1 cellular context compared by ENCODE assay signal in the genomic region with DNA sequence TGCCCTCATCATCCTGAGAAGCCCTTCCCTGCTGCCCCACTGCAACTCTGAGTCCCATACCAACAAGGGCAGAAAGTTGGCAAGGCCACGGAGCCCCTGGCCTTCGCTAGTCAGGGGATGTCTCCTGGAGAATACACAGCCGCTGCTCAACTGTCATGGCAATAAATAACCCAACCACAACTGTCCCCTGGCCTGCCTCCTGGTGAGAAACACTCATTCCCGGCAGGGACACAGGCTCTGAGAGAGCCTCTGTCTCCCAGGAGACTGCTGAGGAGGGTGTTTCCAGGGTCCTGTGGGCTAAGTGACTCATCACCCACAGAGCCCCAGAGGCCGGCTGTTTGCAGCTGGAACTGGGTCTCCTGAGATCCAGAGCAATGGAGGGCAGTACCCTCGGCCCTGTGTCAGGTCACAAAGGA.
A peak's percentile ranks its signal among the peaks of the same experiment; 100 is the strongest.
TF ChIP-seq lines count a peak whose summit lies in the region.

No MANE protein-coding gene starts in this region.

TF ChIP-seq in GM12878, 131 proteins besides CTCF, POLR2A, EP300 and RAD21 (continued from another document and continues in another):
- TF ChIP-seq, protein P1, sequence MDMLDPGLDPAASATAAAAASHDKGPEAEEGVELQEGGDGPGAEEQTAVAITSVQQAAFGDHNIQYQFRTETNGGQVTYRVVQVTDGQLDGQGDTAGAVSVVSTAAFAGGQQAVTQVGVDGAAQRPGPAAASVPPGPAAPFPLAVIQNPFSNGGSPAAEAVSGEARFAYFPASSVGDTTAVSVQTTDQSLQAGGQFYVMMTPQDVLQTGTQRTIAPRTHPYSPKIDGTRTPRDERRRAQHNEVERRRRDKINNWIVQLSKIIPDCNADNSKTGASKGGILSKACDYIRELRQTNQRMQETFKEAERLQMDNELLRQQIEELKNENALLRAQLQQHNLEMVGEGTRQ (IDR thresholded peaks at IDR 0.05; ENCODE audit: borderline replicate concordance, low read depth, low read length) = no peak
- TF ChIP-seq POU2F2 (IDR thresholded peaks at IDR 0.05; ENCODE audit: borderline replicate concordance, low read depth, low read length) (no peak), JUND (IDR thresholded peaks at IDR 0.05; ENCODE audit: low read depth, low read length) (no peak; the same call in 1 of the 2 replicates), BMI1 (IDR thresholded peaks at IDR 0.05; ENCODE audit: borderline replicate concordance) (no peak), BCL11A (IDR thresholded peaks at IDR 0.05; ENCODE audit: low read depth, low read length) (peak; percentile 74), ZSCAN29 (IDR thresholded peaks at IDR 0.05) (no peak), ASH2L (IDR thresholded peaks at IDR 0.05; ENCODE audit: borderline replicate concordance, low read depth) (no peak), PML (IDR thresholded peaks at IDR 0.05; ENCODE audit: low read length) (no peak), SIX5 (IDR thresholded peaks at IDR 0.05; ENCODE audit: low read depth, low read length, severe bottlenecking) (no peak), STAT3 (IDR thresholded peaks at IDR 0.05; ENCODE audit: low read depth, low read length) (no peak), CHD2 (IDR thresholded peaks at IDR 0.05; ENCODE audit: borderline replicate concordance, low read depth, low read length) (no peak), RFX5 (IDR thresholded peaks at IDR 0.05; ENCODE audit: low read depth, low read length) (no peak), ZNF217 (IDR thresholded peaks at IDR 0.05) (no peak), DPF2 (IDR thresholded peaks at IDR 0.05) (peak; percentile 83; the same call in 1 of the 2 replicates), KDM1A (IDR thresholded peaks at IDR 0.05; ENCODE audit: borderline replicate concordance) (no peak), SREBF1 (IDR thresholded peaks at IDR 0.05; ENCODE audit: low read length) (no peak), IKZF2 (IDR thresholded peaks at IDR 0.05) (peak; percentile 66 to 76), ATF7 (IDR thresholded peaks at IDR 0.05; ENCODE audit: low read depth) (peak; percentile 16; the same call in 1 of the 2 replicates), TBL1XR1 (IDR thresholded peaks at IDR 0.05; ENCODE audit: low read depth, low read length) (no peak), SMAD1 (IDR thresholded peaks at IDR 0.05; ENCODE audit: low read depth, partially characterized antibody) (no peak), JUNB (IDR thresholded peaks at IDR 0.05) (no peak), TCF12 (IDR thresholded peaks at IDR 0.05; ENCODE audit: low read depth, low read length) (peak; percentile 90), IKZF1 (conservative IDR thresholded peaks at IDR 0.05) (peak; percentile 85), MTA3 (IDR thresholded peaks at IDR 0.05; ENCODE audit: borderline replicate concordance, low read length) (no peak), NFYA (IDR thresholded peaks at IDR 0.05; ENCODE audit: borderline replicate concordance, low read depth, low read length) (no peak), LARP7 (IDR thresholded peaks at IDR 0.05) (no peak)
- TF ChIP-seq, protein P2, sequence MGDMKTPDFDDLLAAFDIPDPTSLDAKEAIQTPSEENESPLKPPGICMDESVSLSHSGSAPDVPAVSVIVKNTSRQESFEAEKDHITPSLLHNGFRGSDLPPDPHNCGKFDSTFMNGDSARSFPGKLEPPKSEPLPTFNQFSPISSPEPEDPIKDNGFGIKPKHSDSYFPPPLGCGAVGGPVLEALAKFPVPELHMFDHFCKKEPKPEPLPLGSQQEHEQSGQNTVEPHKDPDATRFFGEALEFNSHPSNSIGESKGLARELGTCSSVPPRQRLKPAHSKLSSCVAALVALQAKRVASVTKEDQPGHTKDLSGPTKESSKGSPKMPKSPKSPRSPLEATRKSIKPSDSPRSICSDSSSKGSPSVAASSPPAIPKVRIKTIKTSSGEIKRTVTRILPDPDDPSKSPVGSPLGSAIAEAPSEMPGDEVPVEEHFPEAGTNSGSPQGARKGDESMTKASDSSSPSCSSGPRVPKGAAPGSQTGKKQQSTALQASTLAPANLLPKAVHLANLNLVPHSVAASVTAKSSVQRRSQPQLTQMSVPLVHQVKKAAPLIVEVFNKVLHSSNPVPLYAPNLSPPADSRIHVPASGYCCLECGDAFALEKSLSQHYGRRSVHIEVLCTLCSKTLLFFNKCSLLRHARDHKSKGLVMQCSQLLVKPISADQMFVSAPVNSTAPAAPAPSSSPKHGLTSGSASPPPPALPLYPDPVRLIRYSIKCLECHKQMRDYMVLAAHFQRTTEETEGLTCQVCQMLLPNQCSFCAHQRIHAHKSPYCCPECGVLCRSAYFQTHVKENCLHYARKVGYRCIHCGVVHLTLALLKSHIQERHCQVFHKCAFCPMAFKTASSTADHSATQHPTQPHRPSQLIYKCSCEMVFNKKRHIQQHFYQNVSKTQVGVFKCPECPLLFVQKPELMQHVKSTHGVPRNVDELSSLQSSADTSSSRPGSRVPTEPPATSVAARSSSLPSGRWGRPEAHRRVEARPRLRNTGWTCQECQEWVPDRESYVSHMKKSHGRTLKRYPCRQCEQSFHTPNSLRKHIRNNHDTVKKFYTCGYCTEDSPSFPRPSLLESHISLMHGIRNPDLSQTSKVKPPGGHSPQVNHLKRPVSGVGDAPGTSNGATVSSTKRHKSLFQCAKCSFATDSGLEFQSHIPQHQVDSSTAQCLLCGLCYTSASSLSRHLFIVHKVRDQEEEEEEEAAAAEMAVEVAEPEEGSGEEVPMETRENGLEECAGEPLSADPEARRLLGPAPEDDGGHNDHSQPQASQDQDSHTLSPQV (IDR thresholded peaks at IDR 0.05) = no peak
- TF ChIP-seq, protein P3, sequence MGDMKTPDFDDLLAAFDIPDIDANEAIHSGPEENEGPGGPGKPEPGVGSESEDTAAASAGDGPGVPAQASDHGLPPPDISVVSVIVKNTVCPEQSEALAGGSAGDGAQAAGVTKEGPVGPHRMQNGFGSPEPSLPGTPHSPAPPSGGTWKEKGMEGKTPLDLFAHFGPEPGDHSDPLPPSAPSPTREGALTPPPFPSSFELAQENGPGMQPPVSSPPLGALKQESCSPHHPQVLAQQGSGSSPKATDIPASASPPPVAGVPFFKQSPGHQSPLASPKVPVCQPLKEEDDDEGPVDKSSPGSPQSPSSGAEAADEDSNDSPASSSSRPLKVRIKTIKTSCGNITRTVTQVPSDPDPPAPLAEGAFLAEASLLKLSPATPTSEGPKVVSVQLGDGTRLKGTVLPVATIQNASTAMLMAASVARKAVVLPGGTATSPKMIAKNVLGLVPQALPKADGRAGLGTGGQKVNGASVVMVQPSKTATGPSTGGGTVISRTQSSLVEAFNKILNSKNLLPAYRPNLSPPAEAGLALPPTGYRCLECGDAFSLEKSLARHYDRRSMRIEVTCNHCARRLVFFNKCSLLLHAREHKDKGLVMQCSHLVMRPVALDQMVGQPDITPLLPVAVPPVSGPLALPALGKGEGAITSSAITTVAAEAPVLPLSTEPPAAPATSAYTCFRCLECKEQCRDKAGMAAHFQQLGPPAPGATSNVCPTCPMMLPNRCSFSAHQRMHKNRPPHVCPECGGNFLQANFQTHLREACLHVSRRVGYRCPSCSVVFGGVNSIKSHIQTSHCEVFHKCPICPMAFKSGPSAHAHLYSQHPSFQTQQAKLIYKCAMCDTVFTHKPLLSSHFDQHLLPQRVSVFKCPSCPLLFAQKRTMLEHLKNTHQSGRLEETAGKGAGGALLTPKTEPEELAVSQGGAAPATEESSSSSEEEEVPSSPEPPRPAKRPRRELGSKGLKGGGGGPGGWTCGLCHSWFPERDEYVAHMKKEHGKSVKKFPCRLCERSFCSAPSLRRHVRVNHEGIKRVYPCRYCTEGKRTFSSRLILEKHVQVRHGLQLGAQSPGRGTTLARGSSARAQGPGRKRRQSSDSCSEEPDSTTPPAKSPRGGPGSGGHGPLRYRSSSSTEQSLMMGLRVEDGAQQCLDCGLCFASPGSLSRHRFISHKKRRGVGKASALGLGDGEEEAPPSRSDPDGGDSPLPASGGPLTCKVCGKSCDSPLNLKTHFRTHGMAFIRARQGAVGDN (IDR thresholded peaks at IDR 0.05) = 0 out of 2 replicates have a peak, but pooled peaks have one; percentile 28
- TF ChIP-seq, protein P4, sequence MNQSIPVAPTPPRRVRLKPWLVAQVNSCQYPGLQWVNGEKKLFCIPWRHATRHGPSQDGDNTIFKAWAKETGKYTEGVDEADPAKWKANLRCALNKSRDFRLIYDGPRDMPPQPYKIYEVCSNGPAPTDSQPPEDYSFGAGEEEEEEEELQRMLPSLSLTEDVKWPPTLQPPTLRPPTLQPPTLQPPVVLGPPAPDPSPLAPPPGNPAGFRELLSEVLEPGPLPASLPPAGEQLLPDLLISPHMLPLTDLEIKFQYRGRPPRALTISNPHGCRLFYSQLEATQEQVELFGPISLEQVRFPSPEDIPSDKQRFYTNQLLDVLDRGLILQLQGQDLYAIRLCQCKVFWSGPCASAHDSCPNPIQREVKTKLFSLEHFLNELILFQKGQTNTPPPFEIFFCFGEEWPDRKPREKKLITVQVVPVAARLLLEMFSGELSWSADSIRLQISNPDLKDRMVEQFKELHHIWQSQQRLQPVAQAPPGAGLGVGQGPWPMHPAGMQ (IDR thresholded peaks at IDR 0.05; ENCODE audit: borderline replicate concordance) = no peak
- TF ChIP-seq, protein P5, sequence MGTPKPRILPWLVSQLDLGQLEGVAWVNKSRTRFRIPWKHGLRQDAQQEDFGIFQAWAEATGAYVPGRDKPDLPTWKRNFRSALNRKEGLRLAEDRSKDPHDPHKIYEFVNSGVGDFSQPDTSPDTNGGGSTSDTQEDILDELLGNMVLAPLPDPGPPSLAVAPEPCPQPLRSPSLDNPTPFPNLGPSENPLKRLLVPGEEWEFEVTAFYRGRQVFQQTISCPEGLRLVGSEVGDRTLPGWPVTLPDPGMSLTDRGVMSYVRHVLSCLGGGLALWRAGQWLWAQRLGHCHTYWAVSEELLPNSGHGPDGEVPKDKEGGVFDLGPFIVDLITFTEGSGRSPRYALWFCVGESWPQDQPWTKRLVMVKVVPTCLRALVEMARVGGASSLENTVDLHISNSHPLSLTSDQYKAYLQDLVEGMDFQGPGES (IDR thresholded peaks at IDR 0.05) = no peak
- TF ChIP-seq, protein P6, sequence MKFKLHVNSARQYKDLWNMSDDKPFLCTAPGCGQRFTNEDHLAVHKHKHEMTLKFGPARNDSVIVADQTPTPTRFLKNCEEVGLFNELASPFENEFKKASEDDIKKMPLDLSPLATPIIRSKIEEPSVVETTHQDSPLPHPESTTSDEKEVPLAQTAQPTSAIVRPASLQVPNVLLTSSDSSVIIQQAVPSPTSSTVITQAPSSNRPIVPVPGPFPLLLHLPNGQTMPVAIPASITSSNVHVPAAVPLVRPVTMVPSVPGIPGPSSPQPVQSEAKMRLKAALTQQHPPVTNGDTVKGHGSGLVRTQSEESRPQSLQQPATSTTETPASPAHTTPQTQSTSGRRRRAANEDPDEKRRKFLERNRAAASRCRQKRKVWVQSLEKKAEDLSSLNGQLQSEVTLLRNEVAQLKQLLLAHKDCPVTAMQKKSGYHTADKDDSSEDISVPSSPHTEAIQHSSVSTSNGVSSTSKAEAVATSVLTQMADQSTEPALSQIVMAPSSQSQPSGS (IDR thresholded peaks at IDR 0.05; ENCODE audit: low read length) = 0 out of 2 replicates have a peak, but pooled peaks have one; percentile 30
- TF ChIP-seq, protein P7, sequence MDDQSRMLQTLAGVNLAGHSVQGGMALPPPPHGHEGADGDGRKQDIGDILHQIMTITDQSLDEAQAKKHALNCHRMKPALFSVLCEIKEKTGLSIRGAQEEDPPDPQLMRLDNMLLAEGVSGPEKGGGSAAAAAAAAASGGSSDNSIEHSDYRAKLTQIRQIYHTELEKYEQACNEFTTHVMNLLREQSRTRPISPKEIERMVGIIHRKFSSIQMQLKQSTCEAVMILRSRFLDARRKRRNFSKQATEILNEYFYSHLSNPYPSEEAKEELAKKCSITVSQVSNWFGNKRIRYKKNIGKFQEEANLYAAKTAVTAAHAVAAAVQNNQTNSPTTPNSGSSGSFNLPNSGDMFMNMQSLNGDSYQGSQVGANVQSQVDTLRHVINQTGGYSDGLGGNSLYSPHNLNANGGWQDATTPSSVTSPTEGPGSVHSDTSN (IDR thresholded peaks at IDR 0.05; ENCODE audit: insufficient replicate concordance, low read depth, low read length) = peak; percentile 73
- TF ChIP-seq, protein P8, sequence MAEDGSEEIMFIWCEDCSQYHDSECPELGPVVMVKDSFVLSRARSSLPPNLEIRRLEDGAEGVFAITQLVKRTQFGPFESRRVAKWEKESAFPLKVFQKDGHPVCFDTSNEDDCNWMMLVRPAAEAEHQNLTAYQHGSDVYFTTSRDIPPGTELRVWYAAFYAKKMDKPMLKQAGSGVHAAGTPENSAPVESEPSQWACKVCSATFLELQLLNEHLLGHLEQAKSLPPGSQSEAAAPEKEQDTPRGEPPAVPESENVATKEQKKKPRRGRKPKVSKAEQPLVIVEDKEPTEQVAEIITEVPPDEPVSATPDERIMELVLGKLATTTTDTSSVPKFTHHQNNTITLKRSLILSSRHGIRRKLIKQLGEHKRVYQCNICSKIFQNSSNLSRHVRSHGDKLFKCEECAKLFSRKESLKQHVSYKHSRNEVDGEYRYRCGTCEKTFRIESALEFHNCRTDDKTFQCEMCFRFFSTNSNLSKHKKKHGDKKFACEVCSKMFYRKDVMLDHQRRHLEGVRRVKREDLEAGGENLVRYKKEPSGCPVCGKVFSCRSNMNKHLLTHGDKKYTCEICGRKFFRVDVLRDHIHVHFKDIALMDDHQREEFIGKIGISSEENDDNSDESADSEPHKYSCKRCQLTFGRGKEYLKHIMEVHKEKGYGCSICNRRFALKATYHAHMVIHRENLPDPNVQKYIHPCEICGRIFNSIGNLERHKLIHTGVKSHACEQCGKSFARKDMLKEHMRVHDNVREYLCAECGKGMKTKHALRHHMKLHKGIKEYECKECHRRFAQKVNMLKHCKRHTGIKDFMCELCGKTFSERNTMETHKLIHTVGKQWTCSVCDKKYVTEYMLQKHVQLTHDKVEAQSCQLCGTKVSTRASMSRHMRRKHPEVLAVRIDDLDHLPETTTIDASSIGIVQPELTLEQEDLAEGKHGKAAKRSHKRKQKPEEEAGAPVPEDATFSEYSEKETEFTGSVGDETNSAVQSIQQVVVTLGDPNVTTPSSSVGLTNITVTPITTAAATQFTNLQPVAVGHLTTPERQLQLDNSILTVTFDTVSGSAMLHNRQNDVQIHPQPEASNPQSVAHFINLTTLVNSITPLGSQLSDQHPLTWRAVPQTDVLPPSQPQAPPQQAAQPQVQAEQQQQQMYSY (CRISPR knock-in tag; IDR thresholded peaks at IDR 0.05) = no peak
- TF ChIP-seq, protein P9, sequence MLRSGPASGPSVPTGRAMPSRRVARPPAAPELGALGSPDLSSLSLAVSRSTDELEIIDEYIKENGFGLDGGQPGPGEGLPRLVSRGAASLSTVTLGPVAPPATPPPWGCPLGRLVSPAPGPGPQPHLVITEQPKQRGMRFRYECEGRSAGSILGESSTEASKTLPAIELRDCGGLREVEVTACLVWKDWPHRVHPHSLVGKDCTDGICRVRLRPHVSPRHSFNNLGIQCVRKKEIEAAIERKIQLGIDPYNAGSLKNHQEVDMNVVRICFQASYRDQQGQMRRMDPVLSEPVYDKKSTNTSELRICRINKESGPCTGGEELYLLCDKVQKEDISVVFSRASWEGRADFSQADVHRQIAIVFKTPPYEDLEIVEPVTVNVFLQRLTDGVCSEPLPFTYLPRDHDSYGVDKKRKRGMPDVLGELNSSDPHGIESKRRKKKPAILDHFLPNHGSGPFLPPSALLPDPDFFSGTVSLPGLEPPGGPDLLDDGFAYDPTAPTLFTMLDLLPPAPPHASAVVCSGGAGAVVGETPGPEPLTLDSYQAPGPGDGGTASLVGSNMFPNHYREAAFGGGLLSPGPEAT (IDR thresholded peaks at IDR 0.05; ENCODE audit: low read depth) = peak; percentile 45; the same call in 1 of the 2 replicates
- TF ChIP-seq, protein P10, sequence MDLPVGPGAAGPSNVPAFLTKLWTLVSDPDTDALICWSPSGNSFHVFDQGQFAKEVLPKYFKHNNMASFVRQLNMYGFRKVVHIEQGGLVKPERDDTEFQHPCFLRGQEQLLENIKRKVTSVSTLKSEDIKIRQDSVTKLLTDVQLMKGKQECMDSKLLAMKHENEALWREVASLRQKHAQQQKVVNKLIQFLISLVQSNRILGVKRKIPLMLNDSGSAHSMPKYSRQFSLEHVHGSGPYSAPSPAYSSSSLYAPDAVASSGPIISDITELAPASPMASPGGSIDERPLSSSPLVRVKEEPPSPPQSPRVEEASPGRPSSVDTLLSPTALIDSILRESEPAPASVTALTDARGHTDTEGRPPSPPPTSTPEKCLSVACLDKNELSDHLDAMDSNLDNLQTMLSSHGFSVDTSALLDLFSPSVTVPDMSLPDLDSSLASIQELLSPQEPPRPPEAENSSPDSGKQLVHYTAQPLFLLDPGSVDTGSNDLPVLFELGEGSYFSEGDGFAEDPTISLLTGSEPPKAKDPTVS (IDR thresholded peaks at IDR 0.05; ENCODE audit: low read depth, low read length) = no peak
